2 cellular contexts compared by ENCODE assay signal in genomic region chr15:98043160-98044059, GRCh38.
TF ChIP-seq lines count a peak whose summit lies in the region.

No MANE protein-coding gene starts in this region.

TF ChIP-seq in WTC11, 78 proteins besides CTCF, POLR2A, EP300 and RAD21 (continued from another document):
- TF ChIP-seq PREB (CRISPR knock-in tag; IDR thresholded peaks at IDR 0.05; ENCODE audit: borderline replicate concordance) = no peak
- TF ChIP-seq ZNF425 (CRISPR knock-in tag; conservative IDR thresholded peaks at IDR 0.05) = no peak
- TF ChIP-seq NFYB (CRISPR knock-in tag; conservative IDR thresholded peaks at IDR 0.05; ENCODE audit: low read depth) = no peak
- TF ChIP-seq ZNF219 (CRISPR knock-in tag; IDR thresholded peaks at IDR 0.05; ENCODE audit: borderline replicate concordance) = no peak
- no peak for TF ChIP-seq TCF7 (CRISPR knock-in tag; IDR thresholded peaks at IDR 0.05; ENCODE audit: low read depth)
- TF ChIP-seq NFE2L1 (CRISPR knock-in tag; IDR thresholded peaks at IDR 0.05) = no peak
- no peak for TF ChIP-seq ZNF416 (CRISPR knock-in tag; IDR thresholded peaks at IDR 0.05)
- no peak for TF ChIP-seq PRRX2 (CRISPR knock-in tag; IDR thresholded peaks at IDR 0.05)
- no peak for TF ChIP-seq MXD4 (CRISPR knock-in tag; IDR thresholded peaks at IDR 0.05; ENCODE audit: borderline replicate concordance)

TF ChIP-seq in liver, 16 proteins besides CTCF, POLR2A, EP300 and RAD21 (continued from another document):
- no peak for TF ChIP-seq ZBTB33 (IDR thresholded peaks at IDR 0.05)
- TF ChIP-seq GABPA (IDR thresholded peaks at IDR 0.05 in 1 of 2, conservative IDR thresholded peaks at IDR 0.05 in 1 of 2) = no peak
- TF ChIP-seq SP1 (IDR thresholded peaks at IDR 0.05) = no peak
- no peak for TF ChIP-seq EGR1 (IDR thresholded peaks at IDR 0.05; ENCODE audit: low read depth in 2 of 2)
- no peak for TF ChIP-seq MAX (IDR thresholded peaks at IDR 0.05)
- no peak for TF ChIP-seq JUND (IDR thresholded peaks at IDR 0.05)
- no peak for TF ChIP-seq YY1 (IDR thresholded peaks at IDR 0.05)
- no peak for TF ChIP-seq ATF3 (IDR thresholded peaks at IDR 0.05)
- no peak for TF ChIP-seq FOXA2 (IDR thresholded peaks at IDR 0.05)
- no peak for TF ChIP-seq TAF1 (conservative IDR thresholded peaks at IDR 0.05)
